Comparison of ENCODE assay signal across 8 cellular contexts in genomic region chr1:169105434-169106094, GRCh38. TPM values are rescaled to one million over a fixed set of nuclear protein-coding genes. Genes with fewer than 3 reads are reported as not detected.
DNase-seq lines count a peak whose midpoint lies in the region; ATAC-seq, FAIRE-seq and TF ChIP-seq lines count a peak whose summit lies in the region.

No MANE protein-coding gene starts in this region.

- H3K4ac ChIP-seq in H1 (replicated peaks; ENCODE audit: insufficient read length, low read depth, low read length): peak overlapping the region; percentile 25

- peak overlapping the region; percentile 93 for H2BK5ac ChIP-seq in H1 (ENCODE audit: low read depth, low read length)

- no peak overlapping the region for H3K14ac ChIP-seq in H1 (ENCODE audit: insufficient read length)

- intact Hi-C loops in A673 (cut with micrococcal nuclease; ENCODE audit: unreplicated experiment) (loop anchor here (10.0 kb wide), 3 partner anchors 239 to 501 kb away; no protein-coding TSS in a partner anchor), thyroid gland (cut with DNase I) (loop anchor here (10.0 kb wide), 1 partner anchor 239 kb away; no protein-coding TSS in a partner anchor)

- H3K23ac ChIP-seq in H1 (ENCODE audit: insufficient read length): no peak overlapping the region

- CTCF ChIA-PET in A673 (lab: Charles Lee): no interaction called here
- CTCF ChIA-PET in H1 (lab: Charles Lee; ENCODE audit: partially characterized antibody): no interaction called here

- no peaks in the 10 kb centered on the region for H3K27me3 ChIP-seq in A673 (replicated peaks; ENCODE audit: insufficient read depth, low read depth, low read length, poor library complexity)
- H3K27me3 ChIP-seq in WERI-Rb-1 (ENCODE audit: insufficient read depth, low read depth, severe bottlenecking): no peaks in the 10 kb centered on the region
- no peaks in the 10 kb centered on the region; a peak in 2 of 7 replicates for H3K27me3 ChIP-seq in H1 (replicated peaks in 1 of 4; ENCODE audit: control insufficient read depth in 3 of 4, extremely low read depth in 1 of 4, insufficient read depth in 3 of 4, low read length in 3 of 4)
- H3K27me3 ChIP-seq in thyroid gland: no peaks in the 10 kb centered on the region

- peak overlapping the region; percentile 53 for H4K91ac ChIP-seq in H1 (replicated peaks; ENCODE audit: insufficient read length, low read length)

- no peak overlapping the region for H2BK15ac ChIP-seq in H1 (ENCODE audit: low read length)

- TF ChIP-seq CTCF in A673 (conservative IDR thresholded peaks at IDR 0.05; ENCODE audit: low read depth, low read length) (no peak), GM12864 (IDR thresholded peaks at IDR 0.05; ENCODE audit: low read depth, low read length, missing control alignments) (no peak), WERI-Rb-1 (IDR thresholded peaks at IDR 0.05; ENCODE audit: low read depth, low read length) (no peak), H1 (IDR thresholded peaks at IDR 0.05; ENCODE audit: control extremely low read depth in 1 of 3, insufficient read depth in 1 of 3, low read depth in 1 of 3, low read length in 3 of 3) (peak in 1 of 3 experiments; percentile 21; a peak in 1 of 4 replicates), mesothelial cell of epicardium (IDR thresholded peaks at IDR 0.05; ENCODE audit: unreplicated experiment) (no peak), thyroid gland (IDR thresholded peaks at IDR 0.05) (peak in 3 of 6 experiments; percentile 32 to 36 (median 33))

- peak overlapping the region; percentile 65 to 79 (median 73) for H3K9ac ChIP-seq in H1 (replicated peaks in 1 of 4; ENCODE audit: extremely low read depth in 1 of 4, low read depth in 3 of 4, low read length in 3 of 4)

- no peak overlapping the region for H2AK5ac ChIP-seq in H1 (ENCODE audit: low read depth, low read length)

- H4K8ac ChIP-seq in H1 (ENCODE audit: extremely low read depth, insufficient read depth, low read length): peak overlapping the region; percentile 88

- TF ChIP-seq EP300 in H1 (IDR thresholded peaks at IDR 0.05; ENCODE audit: borderline replicate concordance in 1 of 2, low read depth in 2 of 2, low read length in 2 of 2): no peak

- peaks cover 12% of the 10 kb centered on the region; the same call in 1 of the 2 replicates for H3K79me1 ChIP-seq in H1 (ENCODE audit: low read depth, low read length)

- H3K27me3 Mint-ChIP-seq in mesothelial cell of epicardium (ENCODE audit: low read depth): no peaks in the 10 kb centered on the region

- peak; percentile 9 to 24; a peak in 2 of 4 replicates for TF ChIP-seq RAD21 in H1 (IDR thresholded peaks at IDR 0.05 in 1 of 2, conservative IDR thresholded peaks at IDR 0.05 in 1 of 2; ENCODE audit: low read depth in 2 of 2, low read length in 2 of 2)

- H3K27ac ChIP-seq in A673 (ENCODE audit: low read depth, low read length, poor library complexity, severe bottlenecking): peak overlapping the region; percentile 47
- H3K27ac ChIP-seq in WERI-Rb-1: peak overlapping the region; percentile 97
- peak overlapping the region; percentile 83; the same call in 1 of the 2 replicates for H3K27ac ChIP-seq in H1 (ENCODE audit: low read depth, low read length)
- H3K27ac ChIP-seq in thyroid gland: peak overlapping the region; percentile 97 to 100 (median 99)

- no peak for DNase-seq in A673 (ENCODE audit: low spot score)
- no peak for DNase-seq in GM12864 (ENCODE audit: low read depth)
- peak; percentile 75 for DNase-seq in NCI-H128 (lab: John Stamatoyannopoulos, UW; ENCODE audit: unreplicated experiment)
- peak; percentile 83 for DNase-seq in WERI-Rb-1
- peak; percentile 44 to 89 for DNase-seq in H1 (ENCODE audit: low read depth in 1 of 2, low spot score in 2 of 2)
- peak in 1 of 2 experiments; percentile 43 for DNase-seq in mesothelial cell of epicardium (ENCODE audit: low spot score in 2 of 2, unreplicated experiment in 2 of 2)
- peak; percentile 98 for DNase-seq in thyroid gland

- no peaks in the 10 kb centered on the region for H3K36me3 Mint-ChIP-seq in mesothelial cell of epicardium

- H3K4me3 ChIP-seq in A673 (ENCODE audit: low read depth, low read length, poor library complexity, severe bottlenecking) (peak overlapping the region; percentile 70), GM12864 (ENCODE audit: low read depth, low read length) (peak overlapping the region; percentile 63), WERI-Rb-1 (ENCODE audit: low read depth, low read length) (peak overlapping the region; percentile 43), H1 (ENCODE audit: extremely low read depth in 1 of 4, insufficient read depth in 2 of 4, low read depth in 3 of 4, low read length in 4 of 4) (peak overlapping the region; percentile 61 to 93 (median 68)), thyroid gland (replicated peaks in 1 of 3) (peak overlapping the region in 1 of 3 donors; percentile 81)

- H3K9me3 Mint-ChIP-seq in mesothelial cell of epicardium: no peaks in the 10 kb centered on the region

- no peak overlapping the region; the same call in 1 of the 2 replicates for H2AFZ ChIP-seq in H1 (ENCODE audit: low read length)

- no peaks in the 10 kb centered on the region for H3K9me3 ChIP-seq in A673 (ENCODE audit: low read depth, low read length, poor library complexity, severe bottlenecking)
- no peaks in the 10 kb centered on the region for H3K9me3 ChIP-seq in WERI-Rb-1 (ENCODE audit: severe bottlenecking)
- no peaks in the 10 kb centered on the region for H3K9me3 ChIP-seq in H1 (ENCODE audit: insufficient read depth in 2 of 2, low read depth in 1 of 2, low read length in 1 of 2)
- H3K9me3 ChIP-seq in thyroid gland: no peaks in the 10 kb centered on the region

- TF ChIP-seq POLR2A in H1 (IDR thresholded peaks at IDR 0.05; ENCODE audit: control extremely low read depth in 1 of 2, low read depth in 2 of 2, low read length in 2 of 2) (peak; percentile 46 to 86; a peak in 2 of 3 replicates), thyroid gland (IDR thresholded peaks at IDR 0.05) (no peak)

- H3K23me2 ChIP-seq in H1 (ENCODE audit: low read depth, low read length): peaks cover 12% of the 10 kb centered on the region

- 10% methylated on average over 15 of the region's 47 CpGs; no CpG with 5 or more reads in 1 of the 2 experiments for WGBS in H1 (ENCODE audit: extremely low coverage in 1 of 2, insufficient coverage in 1 of 2, insufficient read length in 1 of 2, insufficient replicate concordance in 2 of 2, low coverage in 1 of 2, low lambda C conversion rate in 2 of 2, missing lambda C conversion rate in 1 of 2), 2 experiments
- WGBS in thyroid gland, 2 donors: 8 to 14% methylated on average over 10 to 18 of the region's 47 CpGs

- peaks cover 3 to 5% of the 10 kb centered on the region in 2 experiments for H4K20me1 ChIP-seq in H1 (replicated peaks in 1 of 2; ENCODE audit: control insufficient read depth in 1 of 2, insufficient read depth in 2 of 2, low read length in 2 of 2)

- H2BK12ac ChIP-seq in H1 (ENCODE audit: low read depth, low read length): no peak overlapping the region

- peak overlapping the region; percentile 63 for H3K56ac ChIP-seq in H1 (replicated peaks; ENCODE audit: insufficient read length, low read depth, low read length)

- no peak for FAIRE-seq in H1 (lab: Jason Lieb, UNC)

- peak overlapping the region; percentile 93 for H3K18ac ChIP-seq in H1 (ENCODE audit: extremely low read depth, low read length)

- H3K4me1 Mint-ChIP-seq in mesothelial cell of epicardium: peaks cover 41% of the 10 kb centered on the region

- peak; percentile 39 for ATAC-seq in HG02678 (IDR thresholded peaks at IDR 0.05; ENCODE audit: unreplicated experiment)

- H4K5ac ChIP-seq in H1 (ENCODE audit: insufficient read length, low read depth, low read length): peak overlapping the region; percentile 84

- H3K27ac Mint-ChIP-seq in mesothelial cell of epicardium: peak overlapping the region; percentile 70

- H3K4me3 Mint-ChIP-seq in mesothelial cell of epicardium: peak overlapping the region; percentile 72

- H3K4me1 ChIP-seq in A673 (ENCODE audit: insufficient read depth, low read length, poor library complexity, severe bottlenecking): peaks cover 12% of the 10 kb centered on the region
- peaks cover 16 to 35% (median 23%) of the 10 kb centered on the region in 4 experiments for H3K4me1 ChIP-seq in H1 (replicated peaks in 1 of 4; ENCODE audit: control insufficient read depth in 3 of 4, insufficient read depth in 4 of 4, low read length in 3 of 4)
- peaks cover 39 to 40% of the 10 kb centered on the region in 2 donors for H3K4me1 ChIP-seq in thyroid gland

- peaks cover 22 to 37% of the 10 kb centered on the region in 2 experiments for H3K79me2 ChIP-seq in H1 (ENCODE audit: control insufficient read depth in 1 of 2, insufficient read depth in 2 of 2, low read length in 2 of 2)

- H2BK120ac ChIP-seq in H1 (replicated peaks; ENCODE audit: low read depth, low read length): no peak overlapping the region

- no TSS peak for BruUV-seq in A673 (replicated peaks; lab: Mats Ljungman, UMichigan)

- POLR2A ChIA-PET in A673 (lab: Charles Lee; ENCODE audit: low non-redundant PET): interaction anchor here (0.5 to 0.7 kb wide), 3 partner anchors 331 to 380 kb away, joined by 3 to 4 read pairs (median 3); partner anchors contain the start of gene SLC19A2
- POLR2A ChIA-PET in H1 (lab: Charles Lee; ENCODE audit: partially characterized antibody): interaction anchor here (0.6 to 4.8 kb wide), 12 partner anchors 8 to 659 kb away, joined by 3 to 20 read pairs (median 3); no protein-coding TSS in a partner anchor

- H3K36me3 ChIP-seq in A673 (ENCODE audit: insufficient read depth, low read length, poor library complexity, severe bottlenecking) (no peaks in the 10 kb centered on the region), WERI-Rb-1 (no peaks in the 10 kb centered on the region), H1 (ENCODE audit: control insufficient read depth in 2 of 4, insufficient read depth in 4 of 4, low read length in 3 of 4) (no peaks in the 10 kb centered on the region), thyroid gland (peaks cover 0 to 6% of the 10 kb centered on the region in 2 donors)

- H2BK20ac ChIP-seq in H1 (ENCODE audit: low read length): no peak overlapping the region

- peak overlapping the region; percentile 76 to 95 for H3K4me2 ChIP-seq in H1 (ENCODE audit: insufficient read depth in 1 of 2, low read depth in 2 of 2, low read length in 2 of 2)

TF ChIP-seq in H1, 55 proteins besides CTCF, POLR2A, EP300 and RAD21 (continues in another document):
- TF ChIP-seq GABPA (IDR thresholded peaks at IDR 0.05; ENCODE audit: borderline replicate concordance, insufficient read depth, low read length) (no peak), BACH1 (IDR thresholded peaks at IDR 0.05; ENCODE audit: low read length) (no peak)

RNA-seq across cellular contexts. Expression of gene ATP1B1, which starts 0.9 kb away (rescaled TPM):
- total RNA-seq in A673 (2021): 20.2 and 23.7 TPM in 2 replicates
- total RNA-seq in H1 (2021; fragmentation: NEBNext Ultra II Directional; extraction: Animal tissue kit (Norgen Biotek cat#: 25700)): 76.4 and 76.5 TPM in 2 replicates
- 10.1 and 16.3 TPM in 2 replicates for polyA plus RNA-seq in H1 (2011; rRNA removed)
- 17.7 TPM for polyA plus RNA-seq in H1 (2011; cell fraction: cytosol; rRNA removed)
- 7.5 TPM for polyA plus RNA-seq in H1 (2011; cell fraction: nucleus; rRNA removed)
- 29.3 to 39.3 TPM (median 31.3 TPM) in 4 replicates for polyA plus RNA-seq in H1 (2012, experiment 1 of 2)
- 10.7 TPM for polyA plus RNA-seq in H1 (2012, experiment 2 of 2)
- 111 TPM for polyA plus RNA-seq in H1 (2013, experiment 1 of 2)
- 132 TPM for polyA plus RNA-seq in H1 (2013, experiment 2 of 2)
- 19.5 and 20.0 TPM in 2 replicates for polyA minus RNA-seq in H1 (2011; rRNA and poly(A)+ RNA removed)
- polyA minus RNA-seq in H1 (2011; cell fraction: cytosol; rRNA and poly(A)+ RNA removed): 29.3 TPM
- polyA minus RNA-seq in H1 (2011; cell fraction: nucleus; rRNA and poly(A)+ RNA removed): 19.0 TPM
- total RNA-seq in mesothelial cell of epicardium: 76.4 to 81.7 TPM (median 81.4 TPM) in 3 replicates
- total RNA-seq in thyroid gland: 100 to 1,000 TPM; 310 to 509 (median 429) TPM

Comparison
In these comparisons a context has a peak if more than half of its experiments do, and no peak if none do; other contexts are left out.
1. DNase-seq: peak in NCI-H128 (single experiment), WERI-Rb-1 (single experiment), H1 (2 of 2) and thyroid gland (2 of 2); none in A673 (single experiment) and GM12864 (single experiment).
2. H3K27ac ChIP-seq: peak in every context shown above with its lines; median percentile 99 in thyroid gland; 97 in WERI-Rb-1; 83 in H1; 47 in A673.
3. POLR2A ChIP-seq: peak in H1 (2 of 2); none in thyroid gland (0 of 2).